ENCODE assay signal across 16 cellular contexts in genomic region chr20:8646716-8647115, GRCh38.
DNase-seq lines count a peak whose midpoint lies in the region; ATAC-seq and TF ChIP-seq lines count a peak whose summit lies in the region.
"Had no signal": no experiment of that assay in that cellular context is flagged by ENCODE, and none has a peak within 500 bp of the region (broad histone marks: within the 10 kb centered on the region; RNA-seq: fewer than 3 reads in every experiment).

No MANE protein-coding gene starts in this region.

- H3K4me3 Mint-ChIP-seq in glutamatergic neuron (ENCODE audit: unreplicated experiment), result no peak overlapping the region
- H3K4me3 Mint-ChIP-seq: naive thymus-derived CD8-positive, alpha-beta T cell had no signal

- no peaks in the 10 kb centered on the region for H3K36me3 ChIP-seq in subcutaneous abdominal adipose tissue (ENCODE audit: control insufficient read depth in 5 of 5, insufficient read depth in 5 of 5, low read length in 5 of 5)
- H3K36me3 ChIP-seq in body of pancreas (replicated peaks in 1 of 2; ENCODE audit: insufficient read depth in 1 of 2, low read depth in 2 of 2), result no peaks in the 10 kb centered on the region

- H3K4me3 ChIP-seq in subcutaneous abdominal adipose tissue (ENCODE audit: low read depth in 1 of 5, low read length in 5 of 5), result no peak overlapping the region
- no peak overlapping the region for H3K4me3 ChIP-seq in body of pancreas
- H3K4me3 ChIP-seq: testis had no signal

- 95 to 100% methylated on average over 1 of the region's 1 CpG for WGBS in body of pancreas, 2 donors

- H3K9ac ChIP-seq in subcutaneous abdominal adipose tissue (ENCODE audit: low read length in 5 of 5), result no peak overlapping the region

- H3K27me3 Mint-ChIP-seq in glutamatergic neuron (ENCODE audit: unreplicated experiment), result peaks cover 2% of the 10 kb centered on the region

- no peak for TF ChIP-seq POLR2A in body of pancreas (IDR thresholded peaks at IDR 0.05)

- H3K9me3 Mint-ChIP-seq in glutamatergic neuron (ENCODE audit: unreplicated experiment), result peaks cover 3% of the 10 kb centered on the region

- H3K4me1 Mint-ChIP-seq in glutamatergic neuron (ENCODE audit: low read depth, unreplicated experiment), result peaks cover 23% of the 10 kb centered on the region

- peaks cover 7% of the 10 kb centered on the region for H3K36me3 Mint-ChIP-seq in glutamatergic neuron (ENCODE audit: unreplicated experiment)
- H3K36me3 Mint-ChIP-seq: naive thymus-derived CD8-positive, alpha-beta T cell had no signal

- H3K27me3 ChIP-seq in subcutaneous abdominal adipose tissue (ENCODE audit: control insufficient read depth in 5 of 5, insufficient read depth in 4 of 5, low read length in 5 of 5) (no peaks in the 10 kb centered on the region), body of pancreas (no peaks in the 10 kb centered on the region)
- H3K27me3 ChIP-seq: testis had no signal

- ATAC-seq in body of pancreas (no peak), HG03442 (IDR thresholded peaks at IDR 0.05; ENCODE audit: unreplicated experiment) (no peak)
- ATAC-seq: naive thymus-derived CD8-positive, alpha-beta T cell had no signal

- DNase-seq in H4 (ENCODE audit: low spot score), result peak; percentile 24
- peak; percentile 61 for DNase-seq in astrocyte of the hippocampus (ENCODE audit: low read depth, low spot score)
- no peak for DNase-seq in glutamatergic neuron
- DNase-seq in body of pancreas, result no peak
- DNase-seq in NCI-H524 treated with DMSO at 0.1 percent for 48 hours (lab: John Stamatoyannopoulos, UW), result no peak
- no peak for DNase-seq in NCI-H1105 treated with DMSO at 0.1 percent for 48 hours (lab: John Stamatoyannopoulos, UW)
- DNase-seq: activated naive CD4-positive, alpha-beta T cell treated with anti-CD3 and anti-CD28 coated beads, Interleukin-2, amount 50 U/mL, for 16 hours; cortex of kidney; KBM-7; kidney; naive thymus-derived CD8-positive, alpha-beta T cell; NCI-H1694 treated with DMSO at 0.1 percent for 48 hours; testis had no signal

- H3K9me3 ChIP-seq in subcutaneous abdominal adipose tissue (ENCODE audit: control insufficient read depth in 5 of 5, low read length in 5 of 5) (no peaks in the 10 kb centered on the region), body of pancreas (no peaks in the 10 kb centered on the region)
- H3K9me3 ChIP-seq: testis had no signal

- TF ChIP-seq CTCF in glutamatergic neuron (IDR thresholded peaks at IDR 0.05; ENCODE audit: partially characterized antibody, unreplicated experiment), result no peak
- no peak for TF ChIP-seq CTCF in body of pancreas (IDR thresholded peaks at IDR 0.05)

- H3K4me1 ChIP-seq in subcutaneous abdominal adipose tissue (ENCODE audit: control insufficient read depth in 5 of 5, insufficient read depth in 5 of 5, low read length in 5 of 5) (peaks cover 0 to 30% (median 5%) of the 10 kb centered on the region in 5 donors), body of pancreas (no peaks in the 10 kb centered on the region)
- H3K4me1 ChIP-seq: testis had no signal

- peak overlapping the region; percentile 57 for H3K27ac ChIP-seq in subcutaneous abdominal adipose tissue (ENCODE audit: low read depth, low read length)
- H3K27ac ChIP-seq in body of pancreas, result no peak overlapping the region
- H3K27ac ChIP-seq: testis, VCaP had no signal

- intact Hi-C loops in body of pancreas (cut with DNase I), result no loop called here

- H3K27ac Mint-ChIP-seq in glutamatergic neuron (ENCODE audit: unreplicated experiment), result peak overlapping the region; percentile 60
- H3K27ac Mint-ChIP-seq: naive thymus-derived CD8-positive, alpha-beta T cell had no signal

Comparison
In these comparisons a context has a peak if more than half of its experiments do, and no peak if none do; other contexts are left out.
1. DNase-seq: peak in H4 (single experiment) and astrocyte of the hippocampus (single experiment); none in glutamatergic neuron (single experiment), body of pancreas (0 of 4), NCI-H524 treated with DMSO at 0.1 percent for 48 hours (single experiment) and NCI-H1105 treated with DMSO at 0.1 percent for 48 hours (single experiment).